Comparison of ENCODE assay signal across 8 cellular contexts in genomic region chr19:57279418-57280164, GRCh38. TPM values are rescaled to one million over a fixed set of nuclear protein-coding genes. Genes with fewer than 3 reads are reported as not detected.
DNase-seq lines count a peak whose midpoint lies in the region; ATAC-seq lines count a peak whose summit lies in the region.

No MANE protein-coding gene starts in this region.

- peak overlapping the region; percentile 99 for H3K9ac ChIP-seq in BLaER1

- peak; percentile 80 for DNase-seq in NCI-H345 treated with DMSO at 0.1 percent for 48 hours (lab: John Stamatoyannopoulos, UW; ENCODE audit: unreplicated experiment)
- DNase-seq in activated CD4-positive, alpha-beta T cell treated with anti-CD3 and anti-CD28 coated beads for 1 hour: peak; percentile 69
- peak; percentile 96 for DNase-seq in dedifferentiated amniotic fluid mesenchymal stem cell (ENCODE audit: extremely low spot score)
- DNase-seq in left lobe of liver (ENCODE audit: low spot score): peak; percentile 89
- DNase-seq in stimulated activated CD4-positive, alpha-beta T cell treated with anti-CD3 and anti-CD28 coated beads, Interleukin-2, amount 100 ng/mL, for 24 hours: peak; percentile 77 to 84

- ATAC-seq in GM19035 (IDR thresholded peaks at IDR 0.05; ENCODE audit: unreplicated experiment) (peak; percentile 68), HG03342 (IDR thresholded peaks at IDR 0.05; ENCODE audit: unreplicated experiment) (peak; percentile 58), left lobe of liver (peak; percentile 93)

- H3K4me2 ChIP-seq in BLaER1: peak overlapping the region; percentile 78

- H3K4me3 ChIP-seq in BLaER1: peak overlapping the region; percentile 96

- H3K4me1 ChIP-seq in BLaER1: peaks cover 25% of the 10 kb centered on the region

- H4K20me1 ChIP-seq in BLaER1: peaks cover 41% of the 10 kb centered on the region

- H3K27me3 ChIP-seq in BLaER1: no peaks in the 10 kb centered on the region

- H3K36me3 ChIP-seq in BLaER1: peaks cover 30% of the 10 kb centered on the region

- no peaks in the 10 kb centered on the region for H3K9me3 ChIP-seq in BLaER1

- peak overlapping the region; percentile 95 for H3K27ac ChIP-seq in BLaER1

RNA-seq across cellular contexts. Expression of gene ZNF460, which starts 0.7 kb away (rescaled TPM):
- 22.1 TPM for total RNA-seq in left lobe of liver

RNA-seq across cellular contexts. Expression of gene ZNF805, which starts 39.2 kb away (rescaled TPM):
- 4.5 TPM for total RNA-seq in left lobe of liver

RNA-seq across cellular contexts. Expression of gene ZNF543, which starts 40.7 kb away (rescaled TPM):
- 2.2 TPM for total RNA-seq in left lobe of liver

RNA-seq across cellular contexts. Expression of gene AURKC, which starts 48.8 kb away (rescaled TPM):
- total RNA-seq in left lobe of liver: 0.18 TPM

Comparison
In these comparisons a context has a peak if more than half of its experiments do, and no peak if none do; other contexts are left out.
1. Peak in every context shown above with its lines: DNase-seq, ATAC-seq, H3K4me3 ChIP-seq and H3K27ac ChIP-seq.